In the genomic region with DNA sequence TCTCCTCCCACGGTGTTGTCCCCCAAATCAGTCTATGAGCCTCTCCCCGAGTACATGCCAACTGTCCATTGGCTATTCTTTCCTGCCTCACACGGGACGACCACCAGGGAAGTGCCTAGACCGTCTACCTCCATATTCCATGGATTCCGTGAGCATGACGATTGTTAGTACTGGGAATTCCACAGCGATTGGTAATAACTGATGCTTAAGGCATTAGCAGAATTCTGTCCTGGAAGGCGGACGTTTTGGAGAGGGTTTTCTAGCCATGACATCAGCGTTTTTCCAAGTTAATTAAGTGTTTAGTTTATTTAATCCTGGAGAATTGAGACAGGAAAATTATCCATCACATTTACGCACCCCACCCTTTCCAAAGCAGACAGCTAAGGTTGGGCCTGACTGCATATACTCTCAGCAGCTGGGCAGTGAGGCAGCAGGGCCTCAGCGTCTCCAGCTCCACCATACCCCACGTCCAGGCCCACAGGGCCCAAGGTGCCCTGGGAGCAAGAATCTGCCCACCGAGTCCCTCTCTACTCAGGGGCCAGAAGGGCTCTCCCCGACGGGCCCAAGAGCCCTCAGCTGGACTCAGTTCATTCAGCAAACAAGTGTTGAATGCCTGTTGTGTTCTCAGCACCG, we compare ENCODE assay signal across 15 cellular contexts.
DNase-seq lines count a peak whose midpoint lies in the region; FAIRE-seq and TF ChIP-seq lines count a peak whose summit lies in the region.
"Had no signal": no experiment of that assay in that cellular context is flagged by ENCODE, and none has a peak within 500 bp of the region (broad histone marks: within the 10 kb centered on the region; RNA-seq: fewer than 3 reads in every experiment).

No MANE protein-coding gene starts in this region.

- H3K9me1 ChIP-seq in endothelial cell of umbilical vein (replicated peaks; ENCODE audit: control insufficient read depth, extremely low read depth, insufficient read depth, low read length), result no peaks in the 10 kb centered on the region

- TF ChIP-seq POLR2A in endothelial cell of umbilical vein (IDR thresholded peaks at IDR 0.05; ENCODE audit: low read depth, low read length) (no peak), esophagus squamous epithelium (IDR thresholded peaks at IDR 0.05) (no peak)

- H3K79me2 ChIP-seq in endothelial cell of umbilical vein (ENCODE audit: control insufficient read depth, insufficient read depth, low read length), result no peaks in the 10 kb centered on the region

- WGBS in esophagus squamous epithelium, 2 donors, result 65 to 71% methylated on average over 11 to 14 of the region's 18 CpGs

- H3K27me3 Mint-ChIP-seq in nephron progenitor cell (ENCODE audit: low read depth, poor library complexity), result peaks cover 5% of the 10 kb centered on the region

- CTCF ChIA-PET in endothelial cell of umbilical vein (lab: Charles Lee), result interaction anchor here (0.6 to 1.1 kb wide), 2 partner anchors 18 to 23 kb away, joined by 3 to 5 read pairs; no protein-coding TSS in a partner anchor

- no peak for TF ChIP-seq CTCF in endothelial cell of umbilical vein (IDR thresholded peaks at IDR 0.05; ENCODE audit: extremely low read depth in 1 of 2, insufficient read depth in 1 of 2, low read depth in 1 of 2, low read length in 2 of 2)
- TF ChIP-seq CTCF in nephron progenitor cell (IDR thresholded peaks at IDR 0.05), result no peak
- no peak for TF ChIP-seq CTCF in esophagus squamous epithelium (IDR thresholded peaks at IDR 0.05)

- peak overlapping the region; percentile 3 for H2AFZ ChIP-seq in endothelial cell of umbilical vein (ENCODE audit: low read depth, low read length)
- H2AFZ ChIP-seq: GM23338 had no signal

- peak overlapping the region; percentile 49 for H3K9ac ChIP-seq in endothelial cell of umbilical vein (replicated peaks; ENCODE audit: extremely low read depth, insufficient read depth, low read length)

- FAIRE-seq in endothelial cell of umbilical vein (lab: Jason Lieb, UNC), result peak; percentile 93
- FAIRE-seq: bronchial epithelial cell, endometrium had no signal

- DNase-seq in AG08396 (ENCODE audit: low spot score) (peak; percentile 88), M059J (ENCODE audit: low read depth) (peak; percentile 75), endothelial cell of umbilical vein (ENCODE audit: low read depth, low spot score) (peak; percentile 67), nephron progenitor cell (no peak), esophagus squamous epithelium (lab: John Stamatoyannopoulos, UW) (no peak), NCI-H524 (lab: John Stamatoyannopoulos, UW) (no peak)
- DNase-seq in activated naive CD4-positive, alpha-beta T cell (lab: John Stamatoyannopoulos, UW), result no peak
- no peak for DNase-seq in activated CD4-positive, alpha-beta T cell treated with anti-CD3 and anti-CD28 coated beads, Interleukin-2, amount 50 U/mL, for 4 hours
- DNase-seq: activated B cell treated with CpG ODN at 0.5 μM for 24 hours; activated T-cell treated with anti-CD3 and anti-CD28 coated beads, Interleukin-2, amount 50 U/mL, for 1 hour; stimulated activated CD4-positive, alpha-beta T cell treated with anti-CD3 and anti-CD28 coated beads, Interleukin-2, amount 100 ng/mL, for 24 hours had no signal

- peak overlapping the region; percentile 75 for H3K27ac ChIP-seq in endothelial cell of umbilical vein (ENCODE audit: insufficient read depth, low read depth, low read length)
- peak overlapping the region in 2 of 4 donors; percentile 35 to 61 for H3K27ac ChIP-seq in esophagus squamous epithelium

- BruUV-seq in endothelial cell of umbilical vein (replicated peaks; lab: Mats Ljungman, UMichigan), result no TSS peak

- no peaks in the 10 kb centered on the region for H3K36me3 ChIP-seq in endothelial cell of umbilical vein (ENCODE audit: control insufficient read depth in 2 of 2, extremely low read depth in 1 of 2, insufficient read depth in 2 of 2, low read length in 2 of 2)
- peaks cover 0 to 10% (median 0%) of the 10 kb centered on the region in 3 donors for H3K36me3 ChIP-seq in esophagus squamous epithelium

- no peaks in the 10 kb centered on the region for H3K36me3 Mint-ChIP-seq in nephron progenitor cell (ENCODE audit: low read depth)

- dilution Hi-C loops in endothelial cell of umbilical vein (cut with MboI; ENCODE audit: extremely low pct_ligation_motif_present, low sequenced_read_pairs), result no loop called here

- H3K27me3 ChIP-seq in endothelial cell of umbilical vein (ENCODE audit: control insufficient read depth in 2 of 2, insufficient read depth in 2 of 2, low read length in 2 of 2) (no peaks in the 10 kb centered on the region), esophagus squamous epithelium (no peaks in the 10 kb centered on the region)

- H3K4me2 ChIP-seq in endothelial cell of umbilical vein (ENCODE audit: insufficient read depth, low read length), result no peak overlapping the region
- H3K4me2 ChIP-seq: GM23338 had no signal

- H3K4me1 ChIP-seq in endothelial cell of umbilical vein (ENCODE audit: control insufficient read depth, extremely low read depth, insufficient read depth, low read length), result peaks cover 29% of the 10 kb centered on the region
- peaks cover 0 to 22% (median 3%) of the 10 kb centered on the region in 3 donors for H3K4me1 ChIP-seq in esophagus squamous epithelium

- intact Hi-C loops in endothelial cell of umbilical vein (cut with micrococcal nuclease), result loop anchor here (1.0 kb wide), 1 partner anchor 10 kb away; no protein-coding TSS in a partner anchor
- intact Hi-C loops in esophagus squamous epithelium (cut with DNase I), result no loop called here

- no peaks in the 10 kb centered on the region for H4K20me1 ChIP-seq in endothelial cell of umbilical vein (replicated peaks; ENCODE audit: control insufficient read depth, extremely low read depth, insufficient read depth, low read length)

- peaks cover 33% of the 10 kb centered on the region for H3K4me1 Mint-ChIP-seq in nephron progenitor cell
- H3K4me1 Mint-ChIP-seq: activated B cell treated with CpG ODN at 0.5 μM for 24 hours had no signal

- H3K9me3 Mint-ChIP-seq in nephron progenitor cell, result no peaks in the 10 kb centered on the region
- H3K9me3 Mint-ChIP-seq: activated B cell treated with CpG ODN at 0.5 μM for 24 hours, GM23338 had no signal

- peak overlapping the region; percentile 4 for H3K27ac Mint-ChIP-seq in nephron progenitor cell
- H3K27ac Mint-ChIP-seq: activated B cell treated with CpG ODN at 0.5 μM for 24 hours, GM23338, progenitor cell of endocrine pancreas had no signal

- no peak overlapping the region for H3K4me3 Mint-ChIP-seq in nephron progenitor cell
- H3K4me3 Mint-ChIP-seq: activated B cell treated with CpG ODN at 0.5 μM for 24 hours, GM23338 had no signal

- POLR2A ChIA-PET in endothelial cell of umbilical vein (lab: Charles Lee), result no interaction called here

- no peaks in the 10 kb centered on the region for H3K9me3 ChIP-seq in endothelial cell of umbilical vein (replicated peaks; ENCODE audit: control insufficient read depth, insufficient read depth, low read length)
- H3K9me3 ChIP-seq in esophagus squamous epithelium, result no peaks in the 10 kb centered on the region

- H3K4me3 ChIP-seq in endothelial cell of umbilical vein (replicated peaks in 1 of 3; ENCODE audit: insufficient read depth in 1 of 3, low read depth in 1 of 3, low read length in 3 of 3), result no peak overlapping the region
- H3K4me3 ChIP-seq in esophagus squamous epithelium, result no peak overlapping the region
- H3K4me3 ChIP-seq: GM23338 had no signal

TF ChIP-seq in endothelial cell of umbilical vein, 7 proteins besides CTCF, POLR2A, EP300 and RAD21:
- TF ChIP-seq FOS (IDR thresholded peaks at IDR 0.05; ENCODE audit: borderline replicate concordance, insufficient read depth, low read length) (peak; percentile 27), JUN (IDR thresholded peaks at IDR 0.05; ENCODE audit: borderline replicate concordance, insufficient read depth, insufficient read length, low read depth) (no peak), EZH2 (IDR thresholded peaks at IDR 0.05; ENCODE audit: borderline replicate concordance, low read depth, low read length, severe bottlenecking) (no peak), MYC (IDR thresholded peaks at IDR 0.05; ENCODE audit: low read depth, low read length) (no peak), GATA2 (IDR thresholded peaks at IDR 0.05; ENCODE audit: insufficient read depth, insufficient read length, low read depth, low read length) (no peak), POLR2AphosphoS5 (IDR thresholded peaks at IDR 0.05; ENCODE audit: insufficient read depth, low read depth, low read length) (no peak)
- TF ChIP-seq, protein P1, sequence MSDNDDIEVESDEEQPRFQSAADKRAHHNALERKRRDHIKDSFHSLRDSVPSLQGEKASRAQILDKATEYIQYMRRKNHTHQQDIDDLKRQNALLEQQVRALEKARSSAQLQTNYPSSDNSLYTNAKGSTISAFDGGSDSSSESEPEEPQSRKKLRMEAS (IDR thresholded peaks at IDR 0.05; ENCODE audit: insufficient read depth, insufficient read length), result no peak

Comparison
In these comparisons a context has a peak if more than half of its experiments do, and no peak if none do; other contexts are left out.
1. DNase-seq: peak in AG08396 (single experiment), M059J (single experiment) and endothelial cell of umbilical vein (single experiment); none in nephron progenitor cell (single experiment), activated naive CD4-positive, alpha-beta T cell (0 of 4), esophagus squamous epithelium (single experiment), activated CD4-positive, alpha-beta T cell treated with anti-CD3 and anti-CD28 coated beads, Interleukin-2, amount 50 U/mL, for 4 hours (0 of 2) and NCI-H524 (0 of 2).